9 cellular contexts compared by ENCODE assay signal in genomic region chr13:41942462-41943094, GRCh38. TPM values are rescaled to one million over a fixed set of nuclear protein-coding genes. Genes with fewer than 3 reads are reported as not detected.
DNase-seq lines count a peak whose midpoint lies in the region; ATAC-seq, FAIRE-seq and TF ChIP-seq lines count a peak whose summit lies in the region.
"Had no signal": no experiment of that assay in that cellular context is flagged by ENCODE, and none has a peak within 500 bp of the region (broad histone marks: within the 10 kb centered on the region; RNA-seq: fewer than 3 reads in every experiment).

No MANE protein-coding gene starts in this region.

- no peak overlapping the region for H3K18ac ChIP-seq in IMR-90 (ENCODE audit: low read depth, low read length)

- peak overlapping the region; percentile 11 for H2AK9ac ChIP-seq in IMR-90 (replicated peaks; ENCODE audit: low read depth, low read length, poor library complexity)

- no peaks in the 10 kb centered on the region for H3K27me3 ChIP-seq in DND-41 (ENCODE audit: insufficient read depth, low read length, poor library complexity)
- H3K27me3 ChIP-seq in IMR-90 (ENCODE audit: control insufficient read depth, insufficient read depth, low read length): no peaks in the 10 kb centered on the region
- H3K27me3 ChIP-seq in K562 (ENCODE audit: control insufficient read depth in 2 of 2, insufficient read depth in 2 of 2, low read length in 2 of 2): no peaks in the 10 kb centered on the region
- no peaks in the 10 kb centered on the region for H3K27me3 ChIP-seq in upper lobe of left lung
- no peaks in the 10 kb centered on the region for H3K27me3 ChIP-seq in ascending aorta

- BruUV-seq in IMR-90 (replicated peaks; lab: Mats Ljungman, UMichigan) (no TSS peak), K562 (replicated peaks; lab: Mats Ljungman, UMichigan) (no TSS peak)

- H3K79me1 ChIP-seq in IMR-90 (ENCODE audit: low read depth in 1 of 2, low read length in 2 of 2): peaks cover 11 to 32% of the 10 kb centered on the region in 2 experiments; a peak in 3 of 4 replicates

- POLR2A ChIA-PET in IMR-90 (lab: Charles Lee; ENCODE audit: unreplicated experiment) (no interaction called here), K562 (lab: Yijun Ruan, JAX) (interaction anchor here (0.5 to 1.7 kb wide), 3 partner anchors 9 to 228 kb away, joined by 3 to 5 read pairs (median 4); no protein-coding TSS in a partner anchor)
- POLR2A ChIA-PET in naive thymus-derived CD8-positive, alpha-beta T cell (lab: Charles Lee): no interaction called here

- no peak overlapping the region for H3K4ac ChIP-seq in IMR-90 (ENCODE audit: low read depth, low read length)

- DNase-seq in DND-41 (no peak), IMR-90 (peak; percentile 74), K562 (ENCODE audit: extremely low read depth in 1 of 4, low spot score in 3 of 4) (peak in 2 of 4 experiments; percentile 18 to 47), kidney glomerular epithelial cell (lab: John Stamatoyannopoulos, UW) (peak; percentile 38), upper lobe of left lung (no peak), ascending aorta (ENCODE audit: low spot score in 2 of 2) (no peak)
- no peak for DNase-seq in central memory CD4-positive, alpha-beta T cell
- DNase-seq in naive thymus-derived CD8-positive, alpha-beta T cell: no peak

- no peak overlapping the region for H2BK5ac ChIP-seq in IMR-90 (ENCODE audit: low read depth, low read length, poor library complexity, severe bottlenecking)

- no peak overlapping the region for H3K27ac Mint-ChIP-seq in naive thymus-derived CD8-positive, alpha-beta T cell
- H3K27ac Mint-ChIP-seq: stimulated activated effector memory CD8-positive, alpha-beta T cell treated with anti-CD3 and anti-CD28 coated beads, Interleukin-12 subunit alpha, Interleukin-12 subunit beta, amount 100 ng/mL, for 72 hours had no signal

- H2BK20ac ChIP-seq in IMR-90 (ENCODE audit: low read depth, low read length): no peak overlapping the region

- H3K4me3 ChIP-seq in DND-41 (ENCODE audit: low read depth in 1 of 2, low read length in 2 of 2) (no peak overlapping the region), IMR-90 (ENCODE audit: insufficient read depth, low read depth, low read length) (no peak overlapping the region), K562 (no peak overlapping the region), upper lobe of left lung (no peak overlapping the region), ascending aorta (no peak overlapping the region)

- peak; percentile 72 for FAIRE-seq in K562 (lab: Jason Lieb, UNC)

- H2BK15ac ChIP-seq in IMR-90 (ENCODE audit: low read depth, low read length): no peak overlapping the region

- H3K27ac ChIP-seq in DND-41 (ENCODE audit: low read length) (no peak overlapping the region), IMR-90 (ENCODE audit: insufficient read depth, low read length) (no peak overlapping the region), K562 (ENCODE audit: extremely low read depth, low read depth, low read length) (no peak overlapping the region), upper lobe of left lung (no peak overlapping the region), ascending aorta (no peak overlapping the region)

- H2AK5ac ChIP-seq in IMR-90 (ENCODE audit: low read depth, low read length): no peak overlapping the region; the same call in 1 of the 2 replicates

- H3K36me3 ChIP-seq in DND-41 (ENCODE audit: insufficient read depth, low read length) (peaks cover 16% of the 10 kb centered on the region), IMR-90 (ENCODE audit: control insufficient read depth, insufficient read depth, low read length) (peaks cover 2% of the 10 kb centered on the region; the same call in 1 of the 2 replicates), K562 (ENCODE audit: control insufficient read depth, insufficient read depth, low read length) (peaks cover 9% of the 10 kb centered on the region; the same call in 2 of the 3 replicates), upper lobe of left lung (peaks cover 0 to 4% (median 0%) of the 10 kb centered on the region in 4 donors), ascending aorta (peaks cover 0 to 9% of the 10 kb centered on the region in 2 donors)

- H2AFZ ChIP-seq in DND-41 (ENCODE audit: low read depth, low read length) (no peak overlapping the region), IMR-90 (replicated peaks; ENCODE audit: low read length, poor library complexity) (no peak overlapping the region), K562 (ENCODE audit: low read depth, low read length) (no peak overlapping the region)

- intact Hi-C loops in IMR-90 (cut with micrococcal nuclease): loop anchor here (10.0 kb wide), 1 partner anchor 278 kb away; no protein-coding TSS in a partner anchor
- intact Hi-C loops in K562 (cut with micrococcal nuclease): no loop called here
- intact Hi-C loops in ascending aorta (cut with DNase I): no loop called here

- H3K4me2 ChIP-seq in DND-41 (ENCODE audit: insufficient read depth, low read length) (no peak overlapping the region), IMR-90 (ENCODE audit: low read depth, low read length) (no peak overlapping the region), K562 (ENCODE audit: insufficient read depth, low read length) (no peak overlapping the region)

- TF ChIP-seq CTCF in DND-41 (IDR thresholded peaks at IDR 0.05; ENCODE audit: borderline replicate concordance, extremely low read depth, low read length, poor library complexity, severe bottlenecking): peak; percentile 25
- peak; percentile 54 for TF ChIP-seq CTCF in IMR-90 (conservative IDR thresholded peaks at IDR 0.05; ENCODE audit: low read depth, low read length)
- TF ChIP-seq CTCF in K562 (IDR thresholded peaks at IDR 0.05 in 2 of 3, conservative IDR thresholded peaks at IDR 0.05 in 1 of 3; ENCODE audit: insufficient read depth in 2 of 3, low read depth in 1 of 3, low read length in 3 of 3): peak in 2 of 3 experiments; percentile 33 to 41; a peak in 3 of 6 replicates
- no peak for TF ChIP-seq CTCF in upper lobe of left lung (IDR thresholded peaks at IDR 0.05)
- no peak for TF ChIP-seq CTCF in ascending aorta (IDR thresholded peaks at IDR 0.05)

- H3K4me1 ChIP-seq in DND-41 (ENCODE audit: insufficient read depth, low read length): no peaks in the 10 kb centered on the region
- H3K4me1 ChIP-seq in IMR-90 (ENCODE audit: control insufficient read depth, insufficient read depth, low read length): peaks cover 5% of the 10 kb centered on the region; the same call in 1 of the 2 replicates
- peaks cover 0 to 5% of the 10 kb centered on the region in 2 experiments; a peak in 2 of 5 replicates for H3K4me1 ChIP-seq in K562 (replicated peaks in 1 of 2; ENCODE audit: control insufficient read depth in 2 of 2, insufficient read depth in 2 of 2, low read length in 2 of 2)
- no peaks in the 10 kb centered on the region for H3K4me1 ChIP-seq in upper lobe of left lung
- no peaks in the 10 kb centered on the region for H3K4me1 ChIP-seq in ascending aorta

- no peak overlapping the region for H4K8ac ChIP-seq in IMR-90 (ENCODE audit: low read depth in 2 of 2, low read length in 2 of 2)

- no peaks in the 10 kb centered on the region for H3K27me3 Mint-ChIP-seq in naive thymus-derived CD8-positive, alpha-beta T cell

- no peak overlapping the region for H3K14ac ChIP-seq in IMR-90 (replicated peaks; ENCODE audit: low read depth, low read length)

- H3K9me1 ChIP-seq in IMR-90 (ENCODE audit: insufficient read depth, low read length): 0 out of 2 replicates have a peak, but pooled peaks cover 4% of the 10 kb centered on the region
- H3K9me1 ChIP-seq in K562 (ENCODE audit: control insufficient read depth, insufficient read depth, low read length): no peaks in the 10 kb centered on the region

- CTCF ChIA-PET in IMR-90 (lab: Yijun Ruan, JAX): interaction anchor here (0.8 to 1.8 kb wide), 5 partner anchors 10 to 274 kb away, joined by 3 to 10 read pairs (median 3); no protein-coding TSS in a partner anchor
- CTCF ChIA-PET in K562 (lab: Yijun Ruan, JAX; ENCODE audit: low intra/inter-chr PET ratio): no interaction called here

- H2BK120ac ChIP-seq in IMR-90 (ENCODE audit: low read depth, low read length): no peak overlapping the region

- no peak overlapping the region for H3K4me3 Mint-ChIP-seq in naive thymus-derived CD8-positive, alpha-beta T cell
- H3K4me3 Mint-ChIP-seq: stimulated activated effector memory CD8-positive, alpha-beta T cell treated with anti-CD3 and anti-CD28 coated beads, Interleukin-12 subunit alpha, Interleukin-12 subunit beta, amount 100 ng/mL, for 72 hours had no signal

- ATAC-seq in DND-41 (ENCODE audit: insufficient read depth, low read depth) (no peak), IMR-90 (ENCODE audit: low read depth) (peak; percentile 97), K562 (peak; percentile 93), upper lobe of left lung (ENCODE audit: low FRiP score in 2 of 2) (no peak)
- no peak for ATAC-seq in naive thymus-derived CD8-positive, alpha-beta T cell
- ATAC-seq: stimulated activated effector memory CD8-positive, alpha-beta T cell treated with anti-CD3 and anti-CD28 coated beads, Interleukin-12 subunit alpha, Interleukin-12 subunit beta, amount 100 ng/mL, for 72 hours had no signal

- H3K9me3 Mint-ChIP-seq in naive thymus-derived CD8-positive, alpha-beta T cell: peaks cover 4 to 28% (median 23%) of the 10 kb centered on the region in 9 donors

- 100% methylated on average over 2 of the region's 2 CpGs; no CpG with 5 or more reads in 1 of the 2 experiments for WGBS in IMR-90 (ENCODE audit: extremely low coverage in 2 of 2, insufficient read length in 1 of 2), 2 experiments
- WGBS in K562 (ENCODE audit: insufficient coverage, low coverage, missing lambda C conversion rate): 83% methylated on average over 2 of the region's 2 CpGs
- WGBS in upper lobe of left lung, 2 donors: 97% methylated on average over 2 of the region's 2 CpGs

- peaks cover 4% of the 10 kb centered on the region; the same call in 1 of the 2 replicates for H4K20me1 ChIP-seq in DND-41 (ENCODE audit: insufficient read depth, low read length)
- H4K20me1 ChIP-seq in IMR-90 (ENCODE audit: insufficient read depth, low read length): peaks cover 6% of the 10 kb centered on the region; the same call in 1 of the 2 replicates
- H4K20me1 ChIP-seq in K562 (replicated peaks; ENCODE audit: control insufficient read depth, insufficient read depth, low read length): no peaks in the 10 kb centered on the region

- dilution Hi-C loops in IMR-90 (cut with HindIII; ENCODE audit: low sequenced_read_pairs, unreplicated experiment): no loop called here

- no peak overlapping the region; the same call in 1 of the 2 replicates for H3K23ac ChIP-seq in IMR-90 (ENCODE audit: low read depth, low read length)

- no peak overlapping the region for H4K5ac ChIP-seq in IMR-90 (ENCODE audit: low read depth, low read length)

- H3K36me3 Mint-ChIP-seq in naive thymus-derived CD8-positive, alpha-beta T cell: peaks cover 30 to 49% (median 32%) of the 10 kb centered on the region in 3 donors

- H3K9ac ChIP-seq in DND-41 (ENCODE audit: low read depth, low read length): no peak overlapping the region
- H3K9ac ChIP-seq in IMR-90 (ENCODE audit: low read depth, low read length): no peak overlapping the region
- H3K9ac ChIP-seq in K562 (ENCODE audit: insufficient read depth in 1 of 2, low read depth in 2 of 2, low read length in 2 of 2): no peak overlapping the region

- H3K4me1 Mint-ChIP-seq in naive thymus-derived CD8-positive, alpha-beta T cell: peaks cover 6 to 17% (median 13%) of the 10 kb centered on the region in 4 donors
- H3K4me1 Mint-ChIP-seq: stimulated activated effector memory CD8-positive, alpha-beta T cell treated with anti-CD3 and anti-CD28 coated beads, Interleukin-12 subunit alpha, Interleukin-12 subunit beta, amount 100 ng/mL, for 72 hours had no signal

- H4K91ac ChIP-seq in IMR-90 (ENCODE audit: insufficient read depth, low read depth, low read length): no peak overlapping the region

- H3K79me2 ChIP-seq in DND-41 (ENCODE audit: insufficient read depth, low read length): peaks cover 23% of the 10 kb centered on the region
- H3K79me2 ChIP-seq in K562 (ENCODE audit: control insufficient read depth, insufficient read depth, low read length): peaks cover 61% of the 10 kb centered on the region

- in situ Hi-C loops in IMR-90 (cut with MboI; ENCODE audit: low sequenced_read_pairs): no loop called here
- in situ Hi-C loops in K562 (cut with MboI): no loop called here

- TF ChIP-seq RAD21 in IMR-90 (IDR thresholded peaks at IDR 0.05; ENCODE audit: low read length) (peak; percentile 51), K562 (CRISPR knock-in tag; conservative IDR thresholded peaks at IDR 0.05 in 1 of 2, IDR thresholded peaks at IDR 0.05 in 1 of 2) (peak in 1 of 2 experiments; percentile 46; a peak in 2 of 4 replicates)

- TF ChIP-seq EP300 in K562 (IDR thresholded peaks at IDR 0.05; ENCODE audit: low read length): no peak
- no peak for TF ChIP-seq EP300 in upper lobe of left lung (IDR thresholded peaks at IDR 0.05)

- H3K9me3 ChIP-seq in DND-41 (ENCODE audit: insufficient read depth, low read length, severe bottlenecking) (peaks cover 3% of the 10 kb centered on the region), IMR-90 (ENCODE audit: control insufficient read depth, insufficient read depth, low read length) (no peaks in the 10 kb centered on the region), K562 (replicated peaks; ENCODE audit: control insufficient read depth, insufficient read depth, low read depth, low read length) (no peaks in the 10 kb centered on the region), upper lobe of left lung (peaks cover 0 to 6% (median 3%) of the 10 kb centered on the region in 4 donors), ascending aorta (peaks cover 4 to 20% of the 10 kb centered on the region in 2 donors)

- no peak overlapping the region for H3K56ac ChIP-seq in IMR-90 (ENCODE audit: extremely low read depth, insufficient read depth, low read length)

- TF ChIP-seq POLR2A in IMR-90 (IDR thresholded peaks at IDR 0.05; ENCODE audit: low read depth, low read length) (no peak), K562 (conservative IDR thresholded peaks at IDR 0.05) (no peak), upper lobe of left lung (IDR thresholded peaks at IDR 0.05) (no peak)

RNA-seq across cellular contexts. Expression of gene VWA8, which starts 18.3 kb away (rescaled TPM):
- total RNA-seq in IMR-90 (2012; rRNA removed): 18.3 and 19.7 TPM in 2 replicates
- 5.4 and 5.9 TPM in 2 replicates for polyA plus RNA-seq in IMR-90 (2012; rRNA removed)
- 1.6 and 2.0 TPM in 2 replicates for polyA plus RNA-seq in IMR-90 (2012; cell fraction: cytosol; rRNA removed)
- polyA plus RNA-seq in IMR-90 (2012; cell fraction: nucleus; rRNA removed; ENCODE audit: low replicate concordance): 1.7 and 8.2 TPM in 2 replicates
- 51.5 and 98.5 TPM in 2 replicates for total RNA-seq in K562 (2011; cell fraction: chromatin; rRNA removed; ENCODE audit: low replicate concordance)
- 19.5 and 33.3 TPM in 2 replicates for total RNA-seq in K562 (2011; cell fraction: nucleolus; rRNA removed)
- total RNA-seq in K562 (2011; cell fraction: nucleoplasm; rRNA removed): 28.0 and 37.8 TPM in 2 replicates
- total RNA-seq in K562 (2014; rRNA removed): 12.6 and 13.3 TPM in 2 replicates
- total RNA-seq in K562 (2014; rRNA removed; fragmentation: Illumina TruSeq; extraction: Trizol): 18.1 and 18.5 TPM in 2 replicates
- 13.5 and 15.8 TPM in 2 replicates for total RNA-seq in K562 (2015; rRNA removed; fragmentation: Illumina TruSeq; extraction: Trizol)
- 17.3 and 21.5 TPM in 2 replicates for total RNA-seq in K562 (2021)
- polyA plus RNA-seq in K562 (2011; rRNA removed): 12.4 and 13.2 TPM in 2 replicates
- 3.6 and 6.2 TPM in 2 replicates for polyA plus RNA-seq in K562 (2011; cell fraction: cytosol; rRNA removed)
- polyA plus RNA-seq in K562 (2011; cell fraction: nucleus; rRNA removed): 15.2 and 18.6 TPM in 2 replicates
- polyA plus RNA-seq in K562 (2012): 10.8 and 11.4 TPM in 2 replicates
- polyA plus RNA-seq in K562 (2014; fragmentation: Illumina TruSeq; extraction: Trizol): 10.2 and 13.7 TPM in 2 replicates
- 1 to 10 TPM; 2.1 to 2.5 TPM for polyA plus RNA-seq in K562 (2014; fragmentation: Nextera tagmentation; extraction: Ambion mirVana)
- polyA plus RNA-seq in K562 (2014; rRNA removed): 7.9 and 9.1 TPM in 2 replicates
- polyA minus RNA-seq in K562 (2011; rRNA and poly(A)+ RNA removed): 47.7 and 54.5 TPM in 2 replicates
- 13.7 and 14.8 TPM in 2 replicates for polyA minus RNA-seq in K562 (2011; cell fraction: cytosol; rRNA and poly(A)+ RNA removed)
- 51.6 and 66.0 TPM in 2 replicates for polyA minus RNA-seq in K562 (2011; cell fraction: nucleus; rRNA and poly(A)+ RNA removed)
- 10 to 100 TPM; 15.0 to 39.8 (median 16.9) TPM for total RNA-seq in upper lobe of left lung
- total RNA-seq in naive thymus-derived CD8-positive, alpha-beta T cell: 10 to 100 TPM; 21.5 to 22.3 TPM
- 1 to 10 TPM; 5.1 to 6.9 (median 5.6) TPM for polyA plus RNA-seq in naive thymus-derived CD8-positive, alpha-beta T cell
- total RNA-seq in ascending aorta: 10.4 TPM

Comparison
In these comparisons a context has a peak if more than half of its experiments do, and no peak if none do; other contexts are left out.
1. ATAC-seq: peak in IMR-90 (single experiment) and K562 (single experiment); none in DND-41 (single experiment), upper lobe of left lung (0 of 2) and naive thymus-derived CD8-positive, alpha-beta T cell (0 of 2).
2. DNase-seq: peak in IMR-90 (single experiment) and kidney glomerular epithelial cell (single experiment); none in DND-41 (single experiment), central memory CD4-positive, alpha-beta T cell (single experiment), upper lobe of left lung (0 of 2), naive thymus-derived CD8-positive, alpha-beta T cell (0 of 10) and ascending aorta (0 of 2).
3. CTCF ChIP-seq: peak in DND-41 (single experiment), IMR-90 (single experiment) and K562 (2 of 3); none in upper lobe of left lung (0 of 6) and ascending aorta (0 of 3).